1 cellular context compared by ENCODE assay signal in genomic region chr18:2529154-2529553, GRCh38.
TF ChIP-seq lines count a peak whose summit lies in the region.

No MANE protein-coding gene starts in this region.

TF ChIP-seq in GM23338, 12 proteins besides CTCF, POLR2A, EP300 and RAD21:
- TF ChIP-seq ZNF462 (CRISPR knock-in tag; IDR thresholded peaks at IDR 0.05) (0 out of 2 replicates have a peak, but pooled peaks have one; percentile 18), ZNF331 (CRISPR knock-in tag; IDR thresholded peaks at IDR 0.05; ENCODE audit: low read depth) (no peak), CREB1 (CRISPR knock-in tag; IDR thresholded peaks at IDR 0.05; ENCODE audit: low read depth) (no peak), EZH2 (IDR thresholded peaks at IDR 0.05; ENCODE audit: low read depth, unreplicated experiment) (no peak)
